ENCODE assay signal across 8 cellular contexts in genomic region chr14:92460916-92461579, GRCh38. TPM values are rescaled to one million over a fixed set of nuclear protein-coding genes. Genes with fewer than 3 reads are reported as not detected.
A peak's percentile ranks its signal among the peaks of the same experiment; 100 is the strongest.
DNase-seq lines count a peak whose midpoint lies in the region; ATAC-seq, FAIRE-seq and TF ChIP-seq lines count a peak whose summit lies in the region.

No MANE protein-coding gene starts in this region.

- TF ChIP-seq EP300 in GM12878 (IDR thresholded peaks at IDR 0.05; ENCODE audit: borderline replicate concordance in 1 of 2, control insufficient read depth in 1 of 2, low read depth in 2 of 2, low read length in 2 of 2) = no peak

- H3K9me3 ChIP-seq in GM12878 (replicated peaks; ENCODE audit: control insufficient read depth, insufficient read depth, low read length) (peaks cover under 1% of the 10 kb centered on the region; the same call in 1 of the 3 replicates), osteoblast (ENCODE audit: low read depth, low read length) (no peaks in the 10 kb centered on the region)

- RAD21 ChIA-PET in GM12878 (lab: Charles Lee; ENCODE audit: unreplicated experiment) = interaction anchor here (1.0 to 2.7 kb wide), 17 partner anchors 22 to 325 kb away, joined by 3 to 14 read pairs (median 5); no protein-coding TSS in a partner anchor

- H3K9ac ChIP-seq in GM12878 (ENCODE audit: control insufficient read depth, insufficient read depth, low read length) = no peak overlapping the region

- H3K79me2 ChIP-seq in GM12878 (ENCODE audit: control insufficient read depth, insufficient read depth, low read length) (no peaks in the 10 kb centered on the region), osteoblast (ENCODE audit: insufficient read depth, low read length) (no peaks in the 10 kb centered on the region)

- CTCF ChIA-PET in GM12878 (lab: Yijun Ruan, JAX) = interaction anchor here (0.9 to 3.9 kb wide), 19 partner anchors 13 to 464 kb away, joined by 3 to 26 read pairs (median 4); no protein-coding TSS in a partner anchor

- WGBS in GM12878 (ENCODE audit: insufficient coverage, insufficient replicate concordance, low lambda C conversion rate, missing lambda C conversion rate) = 8% methylated on average over 19 of the region's 19 CpGs

- no TSS peak for BruUV-seq in GM12878 (replicated peaks; lab: Mats Ljungman, UMichigan)

- H3K4me1 ChIP-seq in GM12878 (ENCODE audit: control insufficient read depth, insufficient read depth, low read length) (peaks cover 16% of the 10 kb centered on the region), osteoblast (ENCODE audit: insufficient read depth, low read length) (peaks cover 4% of the 10 kb centered on the region)

- POLR2A ChIA-PET in GM12878 (lab: Charles Lee) = interaction anchor here (0.6 to 2.0 kb wide), 5 partner anchors 12 to 220 kb away, joined by 3 to 6 read pairs (median 3); no protein-coding TSS in a partner anchor

- H3K27ac ChIP-seq in GM12878 (ENCODE audit: control insufficient read depth, insufficient read depth) (no peak overlapping the region), osteoblast (ENCODE audit: low read depth, low read length) (peak overlapping the region; percentile 12)

- H3K4me2 ChIP-seq in GM12878 (ENCODE audit: control insufficient read depth, insufficient read depth) (peak overlapping the region; percentile 68), osteoblast (ENCODE audit: insufficient read depth, low read length) (peak overlapping the region; percentile 43)

- no peak for TF ChIP-seq RAD21 in GM12878 (IDR thresholded peaks at IDR 0.05; ENCODE audit: insufficient read depth, low read depth, low read length)

- SMC1A ChIA-PET in GM12878 (lab: Charles Lee; ENCODE audit: uncharacterized antibody, unreplicated experiment) = interaction anchor here (0.6 to 2.7 kb wide), 27 partner anchors 9 to 352 kb away, joined by 3 to 16 read pairs (median 4); no protein-coding TSS in a partner anchor

- peak; percentile 69 for FAIRE-seq in GM12878 (lab: Jason Lieb, UNC)

- no peak for TF ChIP-seq POLR2A in GM12878 (IDR thresholded peaks at IDR 0.05; ENCODE audit: low read depth, low read length)

- H2AFZ ChIP-seq in GM12878 (ENCODE audit: control insufficient read depth, low read depth, low read length) (peak overlapping the region; percentile 71), osteoblast (ENCODE audit: low read length) (peak overlapping the region; percentile 67)

- H3K36me3 ChIP-seq in GM12878 (ENCODE audit: control insufficient read depth in 2 of 2, insufficient read depth in 2 of 2, low read length in 1 of 2) = no peaks in the 10 kb centered on the region
- no peaks in the 10 kb centered on the region for H3K36me3 ChIP-seq in osteoblast (ENCODE audit: insufficient read depth, low read length)

- ATAC-seq in HG02798 (IDR thresholded peaks at IDR 0.05; ENCODE audit: poor library complexity, unreplicated experiment) (peak; percentile 42), GM12878 (peak; percentile 85)

- no peaks in the 10 kb centered on the region for H3K27me3 ChIP-seq in GM12878 (replicated peaks in 1 of 2; ENCODE audit: control insufficient read depth in 2 of 2, insufficient read depth in 2 of 2, low read length in 1 of 2)
- H3K27me3 ChIP-seq in osteoblast (ENCODE audit: insufficient read depth, low read length) = no peaks in the 10 kb centered on the region

- TF ChIP-seq CTCF in GM13976 (IDR thresholded peaks at IDR 0.05; ENCODE audit: borderline replicate concordance, control extremely low read depth, extremely low read depth, insufficient read depth, missing control alignments) (no peak), GM12878 (IDR thresholded peaks at IDR 0.05 in 2 of 3, conservative IDR thresholded peaks at IDR 0.05 in 1 of 3; ENCODE audit: control insufficient read depth in 2 of 3, extremely low read depth in 1 of 3, insufficient read depth in 1 of 3, low read depth in 3 of 3, low read length in 3 of 3) (no peak), osteoblast (IDR thresholded peaks at IDR 0.05; ENCODE audit: extremely low read depth, low read depth, low read length) (no peak)

- intact Hi-C loops in GM12878 (cut with micrococcal nuclease; ENCODE audit: unreplicated experiment) = loop anchor here (2.0 kb wide), 1 partner anchor 220 kb away; no protein-coding TSS in a partner anchor

- DNase-seq in GM13976 (ENCODE audit: low spot score) (peak; percentile 69), GM12878 (ENCODE audit: low read depth, low spot score) (peak; percentile 61), osteoblast (ENCODE audit: insufficient read length, low spot score, missing footprints) (peak; percentile 63), activated gamma-delta T cell (lab: John Stamatoyannopoulos, UW) (no peak), NCI-H146 (lab: John Stamatoyannopoulos, UW) (no peak), NCI-H2029 (lab: John Stamatoyannopoulos, UW) (no peak)
- no peak for DNase-seq in central memory CD4-positive, alpha-beta T cell

- H3K4me3 ChIP-seq in GM12878 (no peak overlapping the region), osteoblast (ENCODE audit: insufficient read depth, low read length) (no peak overlapping the region)

- no peaks in the 10 kb centered on the region for H4K20me1 ChIP-seq in GM12878 (ENCODE audit: control insufficient read depth, insufficient read depth)
- H4K20me1 ChIP-seq in osteoblast (ENCODE audit: insufficient read depth, low read length) = no peaks in the 10 kb centered on the region

- in situ Hi-C loops in GM13976 (cut with MboI; ENCODE audit: low sequenced_read_pairs, unreplicated experiment) (no loop called here), GM12878 (cut with MboI) (no loop called here)

TF ChIP-seq in GM12878, 131 proteins besides CTCF, POLR2A, EP300 and RAD21 (continues in another document):
- TF ChIP-seq IKZF1 (conservative IDR thresholded peaks at IDR 0.05) = peak; percentile 62
- TF ChIP-seq TCF7 (IDR thresholded peaks at IDR 0.05; ENCODE audit: borderline replicate concordance) = no peak
- TF ChIP-seq ESRRA (IDR thresholded peaks at IDR 0.05; ENCODE audit: low read length) = no peak
- TF ChIP-seq, protein P1, sequence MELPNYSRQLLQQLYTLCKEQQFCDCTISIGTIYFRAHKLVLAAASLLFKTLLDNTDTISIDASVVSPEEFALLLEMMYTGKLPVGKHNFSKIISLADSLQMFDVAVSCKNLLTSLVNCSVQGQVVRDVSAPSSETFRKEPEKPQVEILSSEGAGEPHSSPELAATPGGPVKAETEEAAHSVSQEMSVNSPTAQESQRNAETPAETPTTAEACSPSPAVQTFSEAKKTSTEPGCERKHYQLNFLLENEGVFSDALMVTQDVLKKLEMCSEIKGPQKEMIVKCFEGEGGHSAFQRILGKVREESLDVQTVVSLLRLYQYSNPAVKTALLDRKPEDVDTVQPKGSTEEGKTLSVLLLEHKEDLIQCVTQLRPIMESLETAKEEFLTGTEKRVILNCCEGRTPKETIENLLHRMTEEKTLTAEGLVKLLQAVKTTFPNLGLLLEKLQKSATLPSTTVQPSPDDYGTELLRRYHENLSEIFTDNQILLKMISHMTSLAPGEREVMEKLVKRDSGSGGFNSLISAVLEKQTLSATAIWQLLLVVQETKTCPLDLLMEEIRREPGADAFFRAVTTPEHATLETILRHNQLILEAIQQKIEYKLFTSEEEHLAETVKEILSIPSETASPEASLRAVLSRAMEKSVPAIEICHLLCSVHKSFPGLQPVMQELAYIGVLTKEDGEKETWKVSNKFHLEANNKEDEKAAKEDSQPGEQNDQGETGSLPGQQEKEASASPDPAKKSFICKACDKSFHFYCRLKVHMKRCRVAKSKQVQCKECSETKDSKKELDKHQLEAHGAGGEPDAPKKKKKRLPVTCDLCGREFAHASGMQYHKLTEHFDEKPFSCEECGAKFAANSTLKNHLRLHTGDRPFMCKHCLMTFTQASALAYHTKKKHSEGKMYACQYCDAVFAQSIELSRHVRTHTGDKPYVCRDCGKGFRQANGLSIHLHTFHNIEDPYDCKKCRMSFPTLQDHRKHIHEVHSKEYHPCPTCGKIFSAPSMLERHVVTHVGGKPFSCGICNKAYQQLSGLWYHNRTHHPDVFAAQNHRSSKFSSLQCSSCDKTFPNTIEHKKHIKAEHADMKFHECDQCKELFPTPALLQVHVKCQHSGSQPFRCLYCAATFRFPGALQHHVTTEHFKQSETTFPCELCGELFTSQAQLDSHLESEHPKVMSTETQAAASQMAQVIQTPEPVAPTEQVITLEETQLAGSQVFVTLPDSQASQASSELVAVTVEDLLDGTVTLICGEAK (IDR thresholded peaks at IDR 0.05; ENCODE audit: borderline replicate concordance) = no peak
- no peak for TF ChIP-seq USF2 (IDR thresholded peaks at IDR 0.05; ENCODE audit: borderline replicate concordance, low read depth, low read length)

RNA-seq across cellular contexts. Expression of gene RIN3, which starts 52.5 kb away (rescaled TPM):
- 78.3 and 86.3 TPM in 2 replicates for total RNA-seq in GM12878 (2013; cell fraction: nucleolus; rRNA removed)
- total RNA-seq in GM12878 (2014; rRNA removed) = 4.6 and 5.6 TPM in 2 replicates
- total RNA-seq in GM12878 (2014; rRNA removed; fragmentation: Illumina TruSeq; extraction: Trizol) = 3.5 and 4.7 TPM in 2 replicates
- 21.8 and 23.3 TPM in 2 replicates for total RNA-seq in GM12878 (2021)
- 3.7 TPM for polyA plus RNA-seq in GM12878 (2011; ENCODE audit: low read depth)
- polyA plus RNA-seq in GM12878 (2011; rRNA removed) = 5.4 and 10.3 TPM in 2 replicates
- polyA plus RNA-seq in GM12878 (2011; cell fraction: cytosol; rRNA removed) = 12.8 and 13.0 TPM in 2 replicates
- polyA plus RNA-seq in GM12878 (2011; cell fraction: nucleus; rRNA removed) = 27.3 and 31.5 TPM in 2 replicates
- polyA plus RNA-seq in GM12878 (2012) = 9.1 and 12.8 TPM in 2 replicates
- 3.2 and 6.4 TPM in 2 replicates for polyA plus RNA-seq in GM12878 (2014; fragmentation: Illumina TruSeq; extraction: Trizol)
- polyA plus RNA-seq in GM12878 (2014; fragmentation: Nextera tagmentation; extraction: Ambion mirVana) = under 1 TPM; 0.91 to 0.95 TPM
- 10.0 and 14.3 TPM in 2 replicates for polyA plus RNA-seq in GM12878 (2014; rRNA removed)
- polyA plus RNA-seq in GM12878 (2016; fragmentation: Nextera tagmentation; extraction: Ambion mirVana) = 1 to 10 TPM; 6.3 to 6.7 TPM
- polyA minus RNA-seq in GM12878 (2011; rRNA and poly(A)+ RNA removed) = 20.2 and 34.1 TPM in 2 replicates
- 14.3 and 17.9 TPM in 2 replicates for polyA minus RNA-seq in GM12878 (2011; cell fraction: cytosol; rRNA and poly(A)+ RNA removed)
- polyA minus RNA-seq in GM12878 (2011; cell fraction: nucleus; rRNA and poly(A)+ RNA removed) = 23.7 and 38.9 TPM in 2 replicates
- total RNA-seq in osteoblast = 7.6 and 10.3 TPM in 2 replicates

Comparison
In these comparisons a context has a peak if more than half of its experiments do, and no peak if none do; other contexts are left out.
1. DNase-seq: peak in GM13976 (single experiment), GM12878 (single experiment) and osteoblast (single experiment); none in central memory CD4-positive, alpha-beta T cell (single experiment), activated gamma-delta T cell (single experiment), NCI-H146 (single experiment) and NCI-H2029 (single experiment).